ENCODE assay signal across 16 cellular contexts in the genomic region with DNA sequence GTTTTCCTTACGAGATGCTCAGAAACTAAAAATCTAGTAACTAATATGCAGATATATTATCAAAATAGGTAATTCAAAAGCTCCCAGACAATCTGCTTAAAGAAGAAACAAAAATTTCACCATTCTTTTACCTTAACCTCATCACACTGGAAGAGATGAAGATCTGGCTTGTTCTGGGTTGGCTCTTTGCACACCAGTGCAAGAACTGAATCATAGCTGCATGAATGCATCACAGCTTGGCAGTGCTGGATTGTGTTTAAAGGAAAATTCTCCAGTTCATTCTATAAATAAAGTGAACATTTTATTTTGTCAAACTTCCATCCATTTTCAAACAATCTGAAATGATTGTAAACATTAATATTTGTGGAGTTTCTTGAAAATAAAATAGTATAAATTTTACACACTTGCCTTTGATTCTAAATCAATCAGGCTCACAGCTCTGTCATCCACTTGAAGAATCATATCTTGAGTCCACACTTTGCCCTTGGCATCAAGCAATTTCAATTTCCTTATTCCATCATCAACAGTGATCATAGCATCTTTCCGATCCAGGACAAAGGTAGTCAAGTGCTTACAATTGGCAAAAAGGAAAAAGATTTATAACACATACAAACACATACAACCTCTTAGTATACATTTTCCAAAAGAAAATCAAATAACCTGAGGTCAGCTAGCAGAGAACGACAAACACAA.
DNase-seq lines count a peak whose midpoint lies in the region; FAIRE-seq and TF ChIP-seq lines count a peak whose summit lies in the region.
"Had no signal": no experiment of that assay in that cellular context is flagged by ENCODE, and none has a peak within 500 bp of the region (broad histone marks: within the 10 kb centered on the region; RNA-seq: fewer than 3 reads in every experiment).

No MANE protein-coding gene starts in this region.

- no peaks in the 10 kb centered on the region for H4K20me1 ChIP-seq in PC-9 (ENCODE audit: insufficient read depth)

- H3K9me3 ChIP-seq in PC-9 (ENCODE audit: insufficient read depth, low read depth) (no peaks in the 10 kb centered on the region; the same call in 1 of the 2 replicates), small intestine (ENCODE audit: control insufficient read depth, low read depth) (no peaks in the 10 kb centered on the region), thyroid gland (no peaks in the 10 kb centered on the region)
- H3K9me3 ChIP-seq: SJSA1 had no signal

- peaks cover 2% of the 10 kb centered on the region for H3F3A ChIP-seq in PC-9 (ENCODE audit: insufficient read depth, low read depth)

- no peak for FAIRE-seq in small intestine (lab: Jason Lieb, UNC)
- FAIRE-seq: GM19239, K562 had no signal

- no peaks in the 10 kb centered on the region for H3K36me3 Mint-ChIP-seq in activated naive CD8-positive, alpha-beta T cell treated with anti-CD3 and anti-CD28 coated beads for 36 hours

- no peaks in the 10 kb centered on the region for H3K4me1 Mint-ChIP-seq in activated naive CD8-positive, alpha-beta T cell treated with anti-CD3 and anti-CD28 coated beads for 36 hours
- H3K4me1 Mint-ChIP-seq: H9 had no signal

- no peak overlapping the region for H3K4me3 Mint-ChIP-seq in activated naive CD8-positive, alpha-beta T cell treated with anti-CD3 and anti-CD28 coated beads for 36 hours
- H3K4me3 Mint-ChIP-seq: H9 had no signal

- H3K27me3 ChIP-seq in PC-9 (ENCODE audit: insufficient read depth, low read depth) (no peaks in the 10 kb centered on the region), small intestine (ENCODE audit: control insufficient read depth in 2 of 2, insufficient read depth in 2 of 2, low read length in 2 of 2) (no peaks in the 10 kb centered on the region), thyroid gland (no peaks in the 10 kb centered on the region)
- H3K27me3 ChIP-seq: SJSA1 had no signal

- TF ChIP-seq CTCF in PC-9 (conservative IDR thresholded peaks at IDR 0.05) (no peak), fibroblast of mammary gland (conservative IDR thresholded peaks at IDR 0.05; ENCODE audit: control insufficient read depth, insufficient read depth, low read depth, low read length) (no peak), thyroid gland (IDR thresholded peaks at IDR 0.05) (no peak)

- CTCF ChIA-PET in PC-9 (lab: Charles Lee): no interaction called here

- H3K4me1 ChIP-seq in PC-9 (replicated peaks; ENCODE audit: insufficient read depth): no peaks in the 10 kb centered on the region
- no peaks in the 10 kb centered on the region for H3K4me1 ChIP-seq in small intestine (ENCODE audit: control insufficient read depth in 2 of 2, insufficient read depth in 1 of 2, low read depth in 1 of 2, low read length in 1 of 2)
- H3K4me1 ChIP-seq in thyroid gland: peaks cover 0 to 12% of the 10 kb centered on the region in 2 donors

- 74 to 80% (median 78%) methylated on average over 3 of the region's 3 CpGs for WGBS in small intestine, 3 donors
- WGBS in thyroid gland, 2 donors: 90 to 94% methylated on average over 3 of the region's 3 CpGs

- H3K27ac Mint-ChIP-seq in activated naive CD8-positive, alpha-beta T cell treated with anti-CD3 and anti-CD28 coated beads for 36 hours: no peak overlapping the region
- H3K27ac Mint-ChIP-seq: H9 had no signal

- H3K36me3 ChIP-seq in PC-9 (ENCODE audit: low read depth) (peaks cover 23% of the 10 kb centered on the region), small intestine (ENCODE audit: control insufficient read depth in 2 of 2, insufficient read depth in 2 of 2, low read length in 2 of 2) (peaks cover 2% of the 10 kb centered on the region in 2 donors), thyroid gland (peaks cover 0 to 7% of the 10 kb centered on the region in 2 donors)
- H3K36me3 ChIP-seq: SJSA1 had no signal

- POLR2A ChIA-PET in PC-9 (lab: Charles Lee; ENCODE audit: unreplicated experiment): interaction anchor here (0.6 to 0.7 kb wide), 3 partner anchors 9 to 237 kb away, joined by 3 to 24 read pairs (median 3); no protein-coding TSS in a partner anchor

- TSS peak; percentile 3 for BruUV-seq in PC-9 (replicated peaks; lab: Mats Ljungman, UMichigan)

- no peaks in the 10 kb centered on the region for H3K9me3 Mint-ChIP-seq in activated naive CD8-positive, alpha-beta T cell treated with anti-CD3 and anti-CD28 coated beads for 36 hours
- H3K9me3 Mint-ChIP-seq: H9 had no signal

- no peaks in the 10 kb centered on the region for H3K9me2 ChIP-seq in PC-9 (ENCODE audit: insufficient read depth)

- no peak for TF ChIP-seq POLR2A in thyroid gland (IDR thresholded peaks at IDR 0.05)

- DNase-seq in EH (ENCODE audit: low read depth) (peak; percentile 49), PC-9 (no peak), fibroblast of mammary gland (ENCODE audit: low read depth) (peak; percentile 58), small intestine (peak; percentile 62), cerebellar cortex (ENCODE audit: low spot score) (no peak), thyroid gland (no peak)
- no peak for DNase-seq in stimulated activated CD4-positive, alpha-beta T cell treated with anti-CD3 and anti-CD28 coated beads, Interleukin-15, amount 100 ng/mL, for 24 hours
- DNase-seq in activated naive CD8-positive, alpha-beta T cell treated with anti-CD3 and anti-CD28 coated beads for 36 hours: no peak
- DNase-seq: C1 segment of cervical spinal cord, H9, NCI-H146, NCI-H2081, NCI-H524 had no signal

- H3K27me3 Mint-ChIP-seq in activated naive CD8-positive, alpha-beta T cell treated with anti-CD3 and anti-CD28 coated beads for 36 hours: peaks cover 3% of the 10 kb centered on the region

- H3K27ac ChIP-seq in PC-9 (no peak overlapping the region), small intestine (ENCODE audit: low read depth in 1 of 2, low read length in 1 of 2) (no peak overlapping the region), thyroid gland (no peak overlapping the region)
- H3K27ac ChIP-seq: SJSA1 had no signal

- H3K4me2 ChIP-seq in PC-9: no peak overlapping the region

- intact Hi-C loops in PC-9 (cut with micrococcal nuclease; ENCODE audit: unreplicated experiment) (loop anchor here (5.0 kb wide), 1 partner anchor 33 kb away; no protein-coding TSS in a partner anchor), thyroid gland (cut with DNase I) (no loop called here)

- H2AFZ ChIP-seq in PC-9: no peak overlapping the region

- H3K4me3 ChIP-seq in PC-9 (no peak overlapping the region), fibroblast of mammary gland (ENCODE audit: control insufficient read depth, low read depth, low read length) (no peak overlapping the region), small intestine (ENCODE audit: low read depth in 1 of 2, low read length in 2 of 2) (no peak overlapping the region), thyroid gland (replicated peaks in 1 of 3) (no peak overlapping the region)
- H3K4me3 ChIP-seq: K562, SJSA1 had no signal

- H3K79me2 ChIP-seq in PC-9 (ENCODE audit: low read depth): no peaks in the 10 kb centered on the region; the same call in 1 of the 2 replicates

Comparison
In these comparisons a context has a peak if more than half of its experiments do, and no peak if none do; other contexts are left out.
1. DNase-seq: peak in EH (single experiment), fibroblast of mammary gland (single experiment) and small intestine (single experiment); none in PC-9 (0 of 2), stimulated activated CD4-positive, alpha-beta T cell treated with anti-CD3 and anti-CD28 coated beads, Interleukin-15, amount 100 ng/mL, for 24 hours (single experiment), cerebellar cortex (single experiment), thyroid gland (0 of 2) and activated naive CD8-positive, alpha-beta T cell treated with anti-CD3 and anti-CD28 coated beads for 36 hours (single experiment).